ENCODE assay signal across 1 cellular context in genomic region chr12:6752931-6753771, GRCh38.
TF ChIP-seq lines count a peak whose summit lies in the region.

Gene MLF2, minus strand, starts transcription at chr12:6753141. Its CDS starts 807 bp downstream, at chr12:6752334.

TF ChIP-seq in HepG2, 621 proteins besides CTCF, POLR2A, EP300 and RAD21 (continued from another document and continues in another):
- 0 out of 2 replicates have a peak, but pooled peaks have one; percentile 26 for TF ChIP-seq RFXAP (CRISPR knock-in tag; IDR thresholded peaks at IDR 0.05; ENCODE audit: borderline replicate concordance)
- peak; percentile 40; the same call in 1 of the 2 replicates for TF ChIP-seq ZNF816 (CRISPR knock-in tag; IDR thresholded peaks at IDR 0.05; ENCODE audit: borderline replicate concordance)
- TF ChIP-seq ZFYVE20 (CRISPR knock-in tag; IDR thresholded peaks at IDR 0.05; ENCODE audit: borderline replicate concordance, low read depth) = no peak
- TF ChIP-seq NR3C1 (CRISPR knock-in tag; IDR thresholded peaks at IDR 0.05) = no peak
- no peak for TF ChIP-seq PAX8 (CRISPR knock-in tag; IDR thresholded peaks at IDR 0.05; ENCODE audit: borderline replicate concordance)
- peak; percentile 16; the same call in 1 of the 2 replicates for TF ChIP-seq KMT2A (CRISPR knock-in tag; IDR thresholded peaks at IDR 0.05)
- no peak for TF ChIP-seq ZNF20 (CRISPR knock-in tag; IDR thresholded peaks at IDR 0.05)
- TF ChIP-seq PCBP2 (optimal IDR thresholded peaks at IDR 0.05; ENCODE audit: low read depth, low read length, poor library complexity, severe bottlenecking) = no peak
- no peak for TF ChIP-seq MAFK (conservative IDR thresholded peaks at IDR 0.05 in 1 of 2, IDR thresholded peaks at IDR 0.05 in 1 of 2; ENCODE audit: low read length in 2 of 2)
- peak; percentile 63; the same call in 1 of the 2 replicates for TF ChIP-seq ZBTB4 (CRISPR knock-in tag; IDR thresholded peaks at IDR 0.05; ENCODE audit: borderline replicate concordance)
- peak; percentile 23 for TF ChIP-seq ZMYM4 (CRISPR knock-in tag; IDR thresholded peaks at IDR 0.05)
- no peak for TF ChIP-seq ZNF382 (CRISPR knock-in tag; IDR thresholded peaks at IDR 0.05; ENCODE audit: borderline replicate concordance)
- no peak for TF ChIP-seq ZBTB42 (CRISPR knock-in tag; IDR thresholded peaks at IDR 0.05)
- TF ChIP-seq POGK (CRISPR knock-in tag; conservative IDR thresholded peaks at IDR 0.05) = peak; percentile 50; the same call in 1 of the 2 replicates
- peak; percentile 92 for TF ChIP-seq TAF1 (CRISPR knock-in tag; IDR thresholded peaks at IDR 0.05)
- peak; percentile 51; the same call in 1 of the 2 replicates for TF ChIP-seq ZBTB39 (CRISPR knock-in tag; IDR thresholded peaks at IDR 0.05)
- TF ChIP-seq PBX2 (CRISPR knock-in tag; IDR thresholded peaks at IDR 0.05) = no peak
- peak; percentile 87 for TF ChIP-seq ZNF772 (CRISPR knock-in tag; IDR thresholded peaks at IDR 0.05)
- TF ChIP-seq IRF1 (CRISPR knock-in tag; IDR thresholded peaks at IDR 0.05; ENCODE audit: low read depth) = no peak
- TF ChIP-seq ADNP (CRISPR knock-in tag; IDR thresholded peaks at IDR 0.05) = no peak
- no peak for TF ChIP-seq ARID3A (IDR thresholded peaks at IDR 0.05; ENCODE audit: low read depth, low read length)
- no peak; the same call in 1 of the 2 replicates for TF ChIP-seq PHF20 (CRISPR knock-in tag; IDR thresholded peaks at IDR 0.05)
- no peak; the same call in 1 of the 2 replicates for TF ChIP-seq ZNF609 (CRISPR knock-in tag; IDR thresholded peaks at IDR 0.05; ENCODE audit: borderline replicate concordance)
- TF ChIP-seq KLF11 (CRISPR knock-in tag; IDR thresholded peaks at IDR 0.05) = no peak
- TF ChIP-seq BRF2 (CRISPR knock-in tag; IDR thresholded peaks at IDR 0.05) = peak; percentile 82; the same call in 1 of the 2 replicates
- TF ChIP-seq CSRNP2 (CRISPR knock-in tag; conservative IDR thresholded peaks at IDR 0.05; ENCODE audit: low read depth) = no peak
- TF ChIP-seq AGO1 (IDR thresholded peaks at IDR 0.05; ENCODE audit: low read depth, low read length, poor library complexity, severe bottlenecking) = no peak
- peak; percentile 94 for TF ChIP-seq ZNF501 (CRISPR knock-in tag; IDR thresholded peaks at IDR 0.05)
- TF ChIP-seq ZNF564 (CRISPR knock-in tag; IDR thresholded peaks at IDR 0.05) = no peak
- peak; percentile 41; the same call in 1 of the 2 replicates for TF ChIP-seq ZBTB7B (CRISPR knock-in tag; IDR thresholded peaks at IDR 0.05)
- no peak; the same call in 1 of the 2 replicates for TF ChIP-seq ZNF674 (CRISPR knock-in tag; IDR thresholded peaks at IDR 0.05; ENCODE audit: low read depth)
- peak; percentile 27 for TF ChIP-seq ZNF331 (CRISPR knock-in tag; IDR thresholded peaks at IDR 0.05)
- no peak; the same call in 1 of the 2 replicates for TF ChIP-seq KLF15 (CRISPR knock-in tag; IDR thresholded peaks at IDR 0.05; ENCODE audit: borderline replicate concordance)
- TF ChIP-seq ZNF570 (CRISPR knock-in tag; IDR thresholded peaks at IDR 0.05; ENCODE audit: borderline replicate concordance) = no peak
- peak; percentile 80; the same call in 1 of the 2 replicates for TF ChIP-seq ZNF337 (CRISPR knock-in tag; IDR thresholded peaks at IDR 0.05; ENCODE audit: borderline replicate concordance, low read depth)
- TF ChIP-seq ZNF569 (CRISPR knock-in tag; IDR thresholded peaks at IDR 0.05; ENCODE audit: borderline replicate concordance) = no peak
- peak; percentile 50; the same call in 1 of the 2 replicates for TF ChIP-seq BRCA1 (CRISPR knock-in tag; IDR thresholded peaks at IDR 0.05)
- TF ChIP-seq ZNF556 (CRISPR knock-in tag; IDR thresholded peaks at IDR 0.05; ENCODE audit: borderline replicate concordance) = 0 out of 2 replicates have a peak, but pooled peaks have one; percentile 29
